Comparison of ENCODE assay signal across 2 cellular contexts in the genomic region with DNA sequence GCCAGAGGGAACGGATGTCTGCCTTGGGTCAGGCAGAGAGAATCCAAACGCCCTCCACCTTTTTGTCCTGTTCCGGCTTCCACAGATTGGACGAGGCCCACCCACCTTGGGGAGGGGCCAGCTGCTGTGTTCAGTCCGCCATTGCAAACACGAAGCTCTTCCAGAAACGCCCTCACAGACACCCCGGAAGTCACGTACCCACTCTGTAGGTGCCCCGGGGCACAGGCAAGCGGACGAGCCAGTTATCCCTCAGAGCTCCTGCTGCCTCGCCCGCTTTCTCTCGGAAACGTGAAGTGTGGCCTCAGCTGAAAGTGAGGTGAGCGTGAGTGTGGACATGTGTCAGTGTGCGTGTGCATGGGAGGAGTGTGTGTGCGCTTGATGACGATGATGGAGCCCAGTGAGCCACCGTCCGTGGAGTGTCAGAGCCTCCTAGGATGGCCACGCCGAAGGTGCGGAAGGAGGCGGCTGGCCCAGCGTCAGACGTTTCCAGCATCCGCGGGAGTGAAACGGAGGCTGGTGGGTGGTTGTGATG.
TF ChIP-seq lines count a peak whose summit lies in the region.

No MANE protein-coding gene starts in this region.

TF ChIP-seq in HCT116, 20 proteins besides CTCF, POLR2A, EP300 and RAD21 (continued from another document):
- peak; percentile 86 for TF ChIP-seq YY1 (IDR thresholded peaks at IDR 0.05; ENCODE audit: extremely low read depth, insufficient replicate concordance, low read depth, low read length)
- peak; percentile 76 for TF ChIP-seq POLR2AphosphoS5 (IDR thresholded peaks at IDR 0.05; ENCODE audit: low read depth, low read length)
- no peak for TF ChIP-seq EZH2phosphoT487 (IDR thresholded peaks at IDR 0.05; ENCODE audit: borderline replicate concordance)
- TF ChIP-seq, protein P1, sequence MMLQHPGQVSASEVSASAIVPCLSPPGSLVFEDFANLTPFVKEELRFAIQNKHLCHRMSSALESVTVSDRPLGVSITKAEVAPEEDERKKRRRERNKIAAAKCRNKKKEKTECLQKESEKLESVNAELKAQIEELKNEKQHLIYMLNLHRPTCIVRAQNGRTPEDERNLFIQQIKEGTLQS (IDR thresholded peaks at IDR 0.05) = no peak
- no peak for TF ChIP-seq EGR1 (IDR thresholded peaks at IDR 0.05; ENCODE audit: low read depth)
- 0 out of 2 replicates have a peak, but pooled peaks have one; percentile 50 for TF ChIP-seq CBX3 (IDR thresholded peaks at IDR 0.05; ENCODE audit: low read depth)
- TF ChIP-seq CEBPB (IDR thresholded peaks at IDR 0.05; ENCODE audit: low read depth) = no peak
- TF ChIP-seq SRF (IDR thresholded peaks at IDR 0.05; ENCODE audit: low read depth) = no peak
- no peak for TF ChIP-seq TCF7L2 (IDR thresholded peaks at IDR 0.05; ENCODE audit: borderline replicate concordance, extremely low read depth, insufficient read depth, insufficient read length)
- no peak for TF ChIP-seq FOSL1 (IDR thresholded peaks at IDR 0.05; ENCODE audit: low read depth)
- TF ChIP-seq EZH2 (IDR thresholded peaks at IDR 0.05) = no peak
- no peak for TF ChIP-seq ZNF274 (IDR thresholded peaks at IDR 0.05; ENCODE audit: low read depth, low read length)
- TF ChIP-seq, protein P2, sequence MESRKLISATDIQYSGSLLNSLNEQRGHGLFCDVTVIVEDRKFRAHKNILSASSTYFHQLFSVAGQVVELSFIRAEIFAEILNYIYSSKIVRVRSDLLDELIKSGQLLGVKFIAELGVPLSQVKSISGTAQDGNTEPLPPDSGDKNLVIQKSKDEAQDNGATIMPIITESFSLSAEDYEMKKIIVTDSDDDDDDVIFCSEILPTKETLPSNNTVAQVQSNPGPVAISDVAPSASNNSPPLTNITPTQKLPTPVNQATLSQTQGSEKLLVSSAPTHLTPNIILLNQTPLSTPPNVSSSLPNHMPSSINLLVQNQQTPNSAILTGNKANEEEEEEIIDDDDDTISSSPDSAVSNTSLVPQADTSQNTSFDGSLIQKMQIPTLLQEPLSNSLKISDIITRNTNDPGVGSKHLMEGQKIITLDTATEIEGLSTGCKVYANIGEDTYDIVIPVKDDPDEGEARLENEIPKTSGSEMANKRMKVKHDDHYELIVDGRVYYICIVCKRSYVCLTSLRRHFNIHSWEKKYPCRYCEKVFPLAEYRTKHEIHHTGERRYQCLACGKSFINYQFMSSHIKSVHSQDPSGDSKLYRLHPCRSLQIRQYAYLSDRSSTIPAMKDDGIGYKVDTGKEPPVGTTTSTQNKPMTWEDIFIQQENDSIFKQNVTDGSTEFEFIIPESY (IDR thresholded peaks at IDR 0.05; ENCODE audit: extremely low read depth, insufficient replicate concordance, low read length) = no peak

TF ChIP-seq in SK-N-SH, 30 proteins besides CTCF, POLR2A, EP300 and RAD21 (continued from another document):
- TF ChIP-seq, protein P3, sequence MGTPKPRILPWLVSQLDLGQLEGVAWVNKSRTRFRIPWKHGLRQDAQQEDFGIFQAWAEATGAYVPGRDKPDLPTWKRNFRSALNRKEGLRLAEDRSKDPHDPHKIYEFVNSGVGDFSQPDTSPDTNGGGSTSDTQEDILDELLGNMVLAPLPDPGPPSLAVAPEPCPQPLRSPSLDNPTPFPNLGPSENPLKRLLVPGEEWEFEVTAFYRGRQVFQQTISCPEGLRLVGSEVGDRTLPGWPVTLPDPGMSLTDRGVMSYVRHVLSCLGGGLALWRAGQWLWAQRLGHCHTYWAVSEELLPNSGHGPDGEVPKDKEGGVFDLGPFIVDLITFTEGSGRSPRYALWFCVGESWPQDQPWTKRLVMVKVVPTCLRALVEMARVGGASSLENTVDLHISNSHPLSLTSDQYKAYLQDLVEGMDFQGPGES (IDR thresholded peaks at IDR 0.05; ENCODE audit: low read depth, low read length) = no peak
- TF ChIP-seq YY1 (IDR thresholded peaks at IDR 0.05; ENCODE audit: low read depth) = peak; percentile 63; the same call in 1 of the 2 replicates
- TF ChIP-seq FOXM1 (IDR thresholded peaks at IDR 0.05; ENCODE audit: low read depth) = no peak
- peak; percentile 67; the same call in 1 of the 2 replicates for TF ChIP-seq MXI1 (IDR thresholded peaks at IDR 0.05; ENCODE audit: low read depth, low read length)
- TF ChIP-seq, protein P2 (IDR thresholded peaks at IDR 0.05; ENCODE audit: borderline replicate concordance, low read depth) = no peak
TF ChIP-seq in SK-N-SH: peak in this region for 3.
